8 cellular contexts compared by ENCODE assay signal in the genomic region with DNA sequence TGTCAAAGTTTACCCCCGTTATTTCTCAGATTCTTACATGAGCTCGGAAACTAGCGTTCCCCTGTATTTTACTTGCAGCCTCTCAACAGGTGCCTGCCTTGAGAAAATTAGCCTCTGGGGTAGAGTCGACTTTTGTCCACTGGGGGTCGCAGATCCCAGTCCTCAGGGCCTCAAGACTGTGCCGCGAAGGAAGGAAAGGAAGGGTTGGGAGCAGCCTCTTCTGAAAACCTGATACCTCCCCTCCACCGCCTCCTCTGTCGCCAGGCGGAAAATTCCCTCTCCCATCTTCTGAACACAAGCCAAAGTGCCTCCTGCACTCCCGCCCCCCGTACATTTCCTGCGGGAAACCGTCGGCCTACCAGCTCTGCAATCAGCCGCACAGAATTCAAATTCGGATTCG. TPM values are rescaled to one million over a fixed set of nuclear protein-coding genes. Genes with fewer than 3 reads are reported as not detected.
DNase-seq lines count a peak whose midpoint lies in the region; ATAC-seq, FAIRE-seq and TF ChIP-seq lines count a peak whose summit lies in the region.

No MANE protein-coding gene starts in this region.

- TF ChIP-seq RAD21 in H1 (IDR thresholded peaks at IDR 0.05 in 1 of 2, conservative IDR thresholded peaks at IDR 0.05 in 1 of 2; ENCODE audit: low read depth in 2 of 2, low read length in 2 of 2), result peak in 1 of 2 experiments; percentile 46; a peak in 2 of 4 replicates

- H3K36me3 ChIP-seq in H1 (ENCODE audit: control insufficient read depth in 2 of 4, insufficient read depth in 4 of 4, low read length in 3 of 4) (no peaks in the 10 kb centered on the region), mesenchymal stem cell (ENCODE audit: control insufficient read depth in 1 of 2, insufficient read depth in 2 of 2, low read depth in 1 of 2, low read length in 2 of 2) (no peaks in the 10 kb centered on the region)

- no peaks in the 10 kb centered on the region for H4K20me1 ChIP-seq in H1 (replicated peaks in 1 of 2; ENCODE audit: control insufficient read depth in 1 of 2, insufficient read depth in 2 of 2, low read length in 2 of 2)

- H2BK5ac ChIP-seq in H1 (ENCODE audit: low read depth, low read length), result no peak overlapping the region
- H2BK5ac ChIP-seq in mesenchymal stem cell (ENCODE audit: low read depth, low read length, poor library complexity, severe bottlenecking), result no peak overlapping the region

- H3K18ac ChIP-seq in H1 (ENCODE audit: extremely low read depth, low read length), result no peak overlapping the region
- H3K18ac ChIP-seq in mesenchymal stem cell (ENCODE audit: low read depth in 1 of 2, low read length in 2 of 2), result no peak overlapping the region

- no peak overlapping the region for H2BK15ac ChIP-seq in H1 (ENCODE audit: low read length)
- H2BK15ac ChIP-seq in mesenchymal stem cell (ENCODE audit: low read depth, poor library complexity, severe bottlenecking), result no peak overlapping the region

- CTCF ChIA-PET in H1 (lab: Charles Lee; ENCODE audit: partially characterized antibody), result interaction anchor here (1.0 to 1.5 kb wide), 6 partner anchors 8 to 213 kb away, joined by 3 to 4 read pairs (median 3); no protein-coding TSS in a partner anchor

- H3K23ac ChIP-seq in H1 (ENCODE audit: insufficient read length) (no peak overlapping the region), mesenchymal stem cell (ENCODE audit: low read length in 2 of 2) (no peak overlapping the region)

- H3K27me3 ChIP-seq in H1 (replicated peaks in 1 of 4; ENCODE audit: control insufficient read depth in 3 of 4, extremely low read depth in 1 of 4, insufficient read depth in 3 of 4, low read length in 3 of 4) (no peaks in the 10 kb centered on the region), mesenchymal stem cell (ENCODE audit: control insufficient read depth in 1 of 2, insufficient read depth in 1 of 2, low read length in 2 of 2) (peaks cover 0 to under 1% of the 10 kb centered on the region in 2 experiments)

- H3K56ac ChIP-seq in H1 (replicated peaks; ENCODE audit: insufficient read length, low read depth, low read length), result no peak overlapping the region

- H3K4me3 ChIP-seq in GM12864 (ENCODE audit: low read depth, low read length), result peak overlapping the region; percentile 63
- H3K4me3 ChIP-seq in H1 (ENCODE audit: extremely low read depth in 1 of 4, insufficient read depth in 2 of 4, low read depth in 3 of 4, low read length in 4 of 4), result peak overlapping the region; percentile 61 to 77 (median 67)
- peak overlapping the region; percentile 67 to 79 for H3K4me3 ChIP-seq in mesenchymal stem cell (ENCODE audit: insufficient read depth in 1 of 2, low read depth in 1 of 2, low read length in 2 of 2)

- no peak overlapping the region for H2BK20ac ChIP-seq in H1 (ENCODE audit: low read length)

- FAIRE-seq in H1 (lab: Jason Lieb, UNC), result peak; percentile 95

- H3K9ac ChIP-seq in H1 (replicated peaks in 1 of 4; ENCODE audit: extremely low read depth in 1 of 4, low read depth in 3 of 4, low read length in 3 of 4) (peak overlapping the region in 1 of 4 experiments; percentile 51; a peak in 2 of 7 replicates), mesenchymal stem cell (ENCODE audit: low read length) (peak overlapping the region; percentile 80)

- H3K4me1 ChIP-seq in H1 (replicated peaks in 1 of 4; ENCODE audit: control insufficient read depth in 3 of 4, insufficient read depth in 4 of 4, low read length in 3 of 4) (peaks cover 0 to 4% (median 1%) of the 10 kb centered on the region in 4 experiments; a peak in 3 of 7 replicates), mesenchymal stem cell (ENCODE audit: control insufficient read depth, insufficient read depth, low read depth, low read length) (peaks cover 3% of the 10 kb centered on the region)

- POLR2A ChIA-PET in H1 (lab: Charles Lee; ENCODE audit: partially characterized antibody), result interaction anchor here (0.8 to 1.2 kb wide), 4 partner anchors 9 to 90 kb away, joined by 3 to 6 read pairs (median 4); no protein-coding TSS in a partner anchor

- TF ChIP-seq CTCF in GM12864 (IDR thresholded peaks at IDR 0.05; ENCODE audit: low read depth, low read length, missing control alignments) (peak; percentile 66), H1 (IDR thresholded peaks at IDR 0.05; ENCODE audit: control extremely low read depth in 1 of 3, insufficient read depth in 1 of 3, low read depth in 1 of 3, low read length in 3 of 3) (peak; percentile 35 to 66 (median 62))

- H4K91ac ChIP-seq in H1 (replicated peaks; ENCODE audit: insufficient read length, low read length) (no peak overlapping the region), mesenchymal stem cell (ENCODE audit: low read length) (no peak overlapping the region)

- H4K5ac ChIP-seq in H1 (ENCODE audit: insufficient read length, low read depth, low read length), result no peak overlapping the region

- no peak overlapping the region for H2BK12ac ChIP-seq in H1 (ENCODE audit: low read depth, low read length)
- H2BK12ac ChIP-seq in mesenchymal stem cell (ENCODE audit: low read length in 2 of 2), result no peak overlapping the region

- H3K27ac ChIP-seq in H1 (ENCODE audit: low read depth, low read length) (no peak overlapping the region), mesenchymal stem cell (ENCODE audit: low read length, poor library complexity, severe bottlenecking) (peak overlapping the region; percentile 90)

- H3K79me1 ChIP-seq in H1 (ENCODE audit: low read depth, low read length) (no peaks in the 10 kb centered on the region), mesenchymal stem cell (replicated peaks; ENCODE audit: low read length, poor library complexity, severe bottlenecking) (peaks cover 5% of the 10 kb centered on the region)

- no peak for TF ChIP-seq EP300 in H1 (IDR thresholded peaks at IDR 0.05; ENCODE audit: borderline replicate concordance in 1 of 2, low read depth in 2 of 2, low read length in 2 of 2)

- TF ChIP-seq POLR2A in H1 (IDR thresholded peaks at IDR 0.05; ENCODE audit: control extremely low read depth in 1 of 2, low read depth in 2 of 2, low read length in 2 of 2), result no peak

- no peaks in the 10 kb centered on the region for H3K79me2 ChIP-seq in H1 (ENCODE audit: control insufficient read depth in 1 of 2, insufficient read depth in 2 of 2, low read length in 2 of 2)

- H3K4me2 ChIP-seq in H1 (ENCODE audit: insufficient read depth in 1 of 2, low read depth in 2 of 2, low read length in 2 of 2) (peak overlapping the region; percentile 83 to 84), mesenchymal stem cell (ENCODE audit: low read length, poor library complexity, severe bottlenecking) (peak overlapping the region; percentile 77)

- peak; percentile 19 for DNase-seq in GM12864 (ENCODE audit: low read depth)
- DNase-seq in NCI-H2196 treated with DMSO at 0.1 percent for 48 hours (lab: John Stamatoyannopoulos, UW; ENCODE audit: unreplicated experiment), result peak; percentile 48
- DNase-seq in activated CD4-positive, alpha-beta T cell treated with anti-CD3 and anti-CD28 coated beads, Interleukin-2, amount 50 U/mL, for 4 hours, result peak; percentile 17 to 21
- DNase-seq in H1 (ENCODE audit: low read depth in 1 of 2, low spot score in 2 of 2), result peak in 1 of 2 experiments; percentile 61
- DNase-seq in mesenchymal stem cell, result peak; percentile 76
- DNase-seq in stimulated activated CD8-positive, alpha-beta memory T cell treated with anti-CD3 and anti-CD28 coated beads, Interleukin-4, amount 100 ng/mL, for 24 hours (ENCODE audit: low read depth), result peak; percentile 18

- H4K8ac ChIP-seq in H1 (ENCODE audit: extremely low read depth, insufficient read depth, low read length) (peak overlapping the region; percentile 68; the same call in 1 of the 2 replicates), mesenchymal stem cell (ENCODE audit: low read length) (no peak overlapping the region)

- H2AFZ ChIP-seq in H1 (ENCODE audit: low read length), result no peak overlapping the region
- no peak overlapping the region for H2AFZ ChIP-seq in mesenchymal stem cell (ENCODE audit: low read depth, low read length)

- no peaks in the 10 kb centered on the region for H3K9me3 ChIP-seq in H1 (ENCODE audit: insufficient read depth in 2 of 2, low read depth in 1 of 2, low read length in 1 of 2)
- H3K9me3 ChIP-seq in mesenchymal stem cell (ENCODE audit: control insufficient read depth, low read length), result no peaks in the 10 kb centered on the region

- H2BK120ac ChIP-seq in H1 (replicated peaks; ENCODE audit: low read depth, low read length) (no peak overlapping the region), mesenchymal stem cell (ENCODE audit: low read depth, low read length) (no peak overlapping the region)

- WGBS in H1 (ENCODE audit: extremely low coverage in 1 of 2, insufficient coverage in 1 of 2, insufficient read length in 1 of 2, insufficient replicate concordance in 2 of 2, low coverage in 1 of 2, low lambda C conversion rate in 2 of 2, missing lambda C conversion rate in 1 of 2), 2 experiments, result 30% methylated on average over 2 of the region's 18 CpGs; no CpG with 5 or more reads in 1 of the 2 experiments
- 0% methylated on average over 10 of the region's 18 CpGs for WGBS in mesenchymal stem cell

- H3K14ac ChIP-seq in H1 (ENCODE audit: insufficient read length) (no peak overlapping the region), mesenchymal stem cell (ENCODE audit: low read length in 2 of 2) (no peak overlapping the region)

- H2AK5ac ChIP-seq in H1 (ENCODE audit: low read depth, low read length), result no peak overlapping the region
- H2AK5ac ChIP-seq in mesenchymal stem cell (ENCODE audit: low read length, severe bottlenecking), result no peak overlapping the region

- ATAC-seq in HG02938 (IDR thresholded peaks at IDR 0.05; ENCODE audit: unreplicated experiment) (peak; percentile 25), GM21423 (IDR thresholded peaks at IDR 0.05; ENCODE audit: unreplicated experiment) (no peak)

- H3K23me2 ChIP-seq in H1 (ENCODE audit: low read depth, low read length), result peaks cover 3% of the 10 kb centered on the region; the same call in 1 of the 2 replicates

- no peak overlapping the region for H3K4ac ChIP-seq in H1 (replicated peaks; ENCODE audit: insufficient read length, low read depth, low read length)
- no peak overlapping the region for H3K4ac ChIP-seq in mesenchymal stem cell (ENCODE audit: low read depth in 1 of 2, low read length in 2 of 2)

TF ChIP-seq in H1, 55 proteins besides CTCF, POLR2A, EP300 and RAD21 (continues in another document):
- TF ChIP-seq CHD2 (IDR thresholded peaks at IDR 0.05; ENCODE audit: low read length) (no peak), TBP (IDR thresholded peaks at IDR 0.05; ENCODE audit: low read depth, low read length) (0 out of 2 replicates have a peak, but pooled peaks have one; percentile 24), PHF8 (conservative IDR thresholded peaks at IDR 0.05; ENCODE audit: low read depth, low read length) (no peak)

RNA-seq across cellular contexts. Expression of gene TMSB15B, which starts 44.4 kb away (rescaled TPM):
- 9.8 and 11.7 TPM in 2 replicates for total RNA-seq in H1 (2021; fragmentation: NEBNext Ultra II Directional; extraction: Animal tissue kit (Norgen Biotek cat#: 25700))
- polyA plus RNA-seq in H1 (2011; rRNA removed), result 6.8 and 12.1 TPM in 2 replicates
- 13.6 TPM for polyA plus RNA-seq in H1 (2011; cell fraction: cytosol; rRNA removed)
- polyA plus RNA-seq in H1 (2011; cell fraction: nucleus; rRNA removed), result 4.1 TPM
- 11.0 to 16.4 TPM (median 11.3 TPM) in 4 replicates for polyA plus RNA-seq in H1 (2012, experiment 1 of 2)
- 22.0 TPM for polyA plus RNA-seq in H1 (2012, experiment 2 of 2)
- 13.7 TPM for polyA plus RNA-seq in H1 (2013, experiment 1 of 2)
- polyA plus RNA-seq in H1 (2013, experiment 2 of 2), result 15.5 TPM
- 4.3 and 4.5 TPM in 2 replicates for polyA minus RNA-seq in H1 (2011; rRNA and poly(A)+ RNA removed)
- polyA minus RNA-seq in H1 (2011; cell fraction: cytosol; rRNA and poly(A)+ RNA removed), result 2.2 TPM
- 12.1 TPM for polyA minus RNA-seq in H1 (2011; cell fraction: nucleus; rRNA and poly(A)+ RNA removed)
- 12.8 TPM for polyA plus RNA-seq in mesenchymal stem cell (2013, experiment 1 of 2)
- polyA plus RNA-seq in mesenchymal stem cell (2013, experiment 2 of 2), result 14.3 TPM
